8 cellular contexts compared by ENCODE assay signal in the genomic region with DNA sequence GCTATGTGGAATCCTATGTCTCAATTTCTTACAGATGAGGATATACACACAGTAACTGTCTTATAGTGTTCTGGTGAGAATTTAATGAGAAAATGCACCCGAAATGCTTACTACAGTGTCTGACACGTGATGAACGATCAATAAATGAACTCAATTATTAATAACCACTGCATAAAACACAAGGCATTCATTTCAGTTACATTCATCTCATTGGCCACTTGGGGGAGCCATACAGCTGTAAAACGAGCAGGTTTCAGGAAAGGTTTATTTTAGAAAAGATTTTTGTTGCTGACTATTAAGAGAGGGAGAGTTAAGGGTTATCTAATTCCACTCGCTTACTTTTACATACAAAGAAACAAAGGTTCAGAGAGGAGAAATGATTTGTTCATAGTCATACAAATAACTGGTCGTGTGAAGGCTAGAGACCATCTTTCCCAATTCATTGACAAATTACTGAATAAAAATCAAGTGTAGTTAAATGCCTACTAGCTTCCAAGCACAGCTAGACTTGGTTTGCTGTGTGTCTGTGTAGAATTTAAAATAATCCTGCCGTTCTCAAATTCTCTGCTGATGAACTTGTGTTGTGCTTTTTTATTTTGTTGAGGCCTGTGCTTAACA.
A peak's percentile ranks its signal among the peaks of the same experiment; 100 is the strongest.
DNase-seq lines count a peak whose midpoint lies in the region; ATAC-seq and TF ChIP-seq lines count a peak whose summit lies in the region.

No MANE protein-coding gene starts in this region.

- DNase-seq in COLO829 (ENCODE audit: low spot score) (peak; percentile 24), H4 (ENCODE audit: low spot score) (peak; percentile 31), Panc1 (ENCODE audit: low read depth, low spot score) (peak; percentile 24), dorsolateral prefrontal cortex (peak in 2 of 10 donors; percentile 20 to 33), mesothelial cell of epicardium (ENCODE audit: low spot score in 2 of 2, unreplicated experiment in 2 of 2) (peak in 1 of 2 experiments; percentile 47), lower leg skin (ENCODE audit: low spot score in 2 of 2) (no peak)
- no peak for DNase-seq in CD8-positive, alpha-beta memory T cell

- TF ChIP-seq CTCF in Panc1 (IDR thresholded peaks at IDR 0.05) (peak; percentile 73; the same call in 1 of the 2 replicates), dorsolateral prefrontal cortex (IDR thresholded peaks at IDR 0.05 in 54 of 56, conservative IDR thresholded peaks at IDR 0.05 in 2 of 56; ENCODE audit: low read depth in 1 of 56, partially characterized antibody in 56 of 56) (peak; percentile 61 to 89 (median 78)), mesothelial cell of epicardium (IDR thresholded peaks at IDR 0.05; ENCODE audit: unreplicated experiment) (peak; percentile 72), lower leg skin (IDR thresholded peaks at IDR 0.05) (no peak)

- POLR2A ChIA-PET in Panc1 (lab: Charles Lee): no interaction called here
- POLR2A ChIA-PET in CD8-positive, alpha-beta memory T cell (lab: Charles Lee): no interaction called here

- in situ Hi-C loops in Panc1 (cut with HindIII; ENCODE audit: low pct_unique_long_range_greater_than_20kb, low sequenced_read_pairs): no loop called here

- H3K9me3 Mint-ChIP-seq in mesothelial cell of epicardium: peaks cover 10% of the 10 kb centered on the region
- peaks cover 0 to 4% (median 0%) of the 10 kb centered on the region in 5 donors for H3K9me3 Mint-ChIP-seq in CD8-positive, alpha-beta memory T cell

- H3K36me3 ChIP-seq in Panc1 (ENCODE audit: control insufficient read depth, insufficient read depth, low read length): no peaks in the 10 kb centered on the region
- no peaks in the 10 kb centered on the region for H3K36me3 ChIP-seq in CD8-positive, alpha-beta memory T cell (ENCODE audit: insufficient read depth, low read length)

- no peaks in the 10 kb centered on the region for H3K27me3 Mint-ChIP-seq in mesothelial cell of epicardium (ENCODE audit: low read depth)
- peaks cover 0 to under 1% of the 10 kb centered on the region in 2 donors for H3K27me3 Mint-ChIP-seq in CD8-positive, alpha-beta memory T cell

- H3K27ac ChIP-seq in Panc1 (ENCODE audit: low read length): no peak overlapping the region
- H3K27ac ChIP-seq in dorsolateral prefrontal cortex: peak overlapping the region in 3 of 59 donors; percentile 2 to 36 (median 12)
- no peak overlapping the region for H3K27ac ChIP-seq in CD8-positive, alpha-beta memory T cell (ENCODE audit: low read depth, low read length)

- TF ChIP-seq POLR2A in lower leg skin (IDR thresholded peaks at IDR 0.05): no peak

- H3K36me3 Mint-ChIP-seq in mesothelial cell of epicardium: no peaks in the 10 kb centered on the region
- H3K36me3 Mint-ChIP-seq in CD8-positive, alpha-beta memory T cell: no peaks in the 10 kb centered on the region

- H3K27ac Mint-ChIP-seq in mesothelial cell of epicardium: no peak overlapping the region
- no peak overlapping the region for H3K27ac Mint-ChIP-seq in CD8-positive, alpha-beta memory T cell

- CTCF ChIA-PET in Panc1 (lab: Charles Lee): interaction anchor here (0.6 to 0.9 kb wide), 2 partner anchors 15 to 487 kb away, joined by 3 to 9 read pairs; no protein-coding TSS in a partner anchor
- CTCF ChIA-PET in CD8-positive, alpha-beta memory T cell (lab: Charles Lee): interaction anchor here (1.0 to 1.3 kb wide), 3 partner anchors 9 to 45 kb away, joined by 3 read pairs; no protein-coding TSS in a partner anchor

- 12 to 14% methylated on average over 7 of the region's 7 CpGs for WGBS in lower leg skin, 2 donors

- no peak overlapping the region for H3K4me3 Mint-ChIP-seq in mesothelial cell of epicardium
- H3K4me3 Mint-ChIP-seq in CD8-positive, alpha-beta memory T cell: no peak overlapping the region

- intact Hi-C loops in Panc1 (cut with micrococcal nuclease; ENCODE audit: unreplicated experiment): loop anchor here (2.0 kb wide), 1 partner anchor 488 kb away; no protein-coding TSS in a partner anchor
- intact Hi-C loops in dorsolateral prefrontal cortex (cut with DNase I): loop anchor here (2.0 to 10.0 kb wide), 4 partner anchors 484 to 822 kb away; a partner anchor contains a TSS
- intact Hi-C loops in lower leg skin (cut with DNase I; ENCODE audit: low total_unique reads): no loop called here

- no peaks in the 10 kb centered on the region for H3K9me3 ChIP-seq in Panc1 (ENCODE audit: control insufficient read depth, insufficient read depth, low read depth, low read length)
- H3K9me3 ChIP-seq in CD8-positive, alpha-beta memory T cell (ENCODE audit: low read length): no peaks in the 10 kb centered on the region

- no peaks in the 10 kb centered on the region for H3K27me3 ChIP-seq in Panc1 (ENCODE audit: control insufficient read depth, insufficient read depth, low read length)
- H3K27me3 ChIP-seq in dorsolateral prefrontal cortex: no peaks in the 10 kb centered on the region
- no peaks in the 10 kb centered on the region for H3K27me3 ChIP-seq in CD8-positive, alpha-beta memory T cell (ENCODE audit: insufficient read depth, low read length, poor library complexity, severe bottlenecking)

- peaks cover 2% of the 10 kb centered on the region for H3K4me1 Mint-ChIP-seq in mesothelial cell of epicardium
- no peaks in the 10 kb centered on the region for H3K4me1 Mint-ChIP-seq in CD8-positive, alpha-beta memory T cell

- H3K4me3 ChIP-seq in Panc1 (ENCODE audit: low read depth in 2 of 2, low read length in 2 of 2) (no peak overlapping the region), dorsolateral prefrontal cortex (peak overlapping the region in 2 of 59 donors; percentile 13 to 27), lower leg skin (ENCODE audit: low read depth, poor library complexity, severe bottlenecking) (no peak overlapping the region)
- no peak overlapping the region for H3K4me3 ChIP-seq in CD8-positive, alpha-beta memory T cell (ENCODE audit: low read length)

- no peaks in the 10 kb centered on the region for H3K4me1 ChIP-seq in Panc1 (ENCODE audit: control insufficient read depth, insufficient read depth, low read length)
- no peaks in the 10 kb centered on the region for H3K4me1 ChIP-seq in CD8-positive, alpha-beta memory T cell (ENCODE audit: insufficient read depth, low read length)

- BruUV-seq in Panc1 (replicated peaks; lab: Mats Ljungman, UMichigan): no TSS peak

- ATAC-seq in Panc1 (no peak), HG02885 (IDR thresholded peaks at IDR 0.05; ENCODE audit: poor library complexity, unreplicated experiment) (no peak)

Comparison
In these comparisons a context has a peak if more than half of its experiments do, and no peak if none do; other contexts are left out.
1. DNase-seq: peak in COLO829 (single experiment), H4 (single experiment) and Panc1 (single experiment); none in CD8-positive, alpha-beta memory T cell (0 of 5) and lower leg skin (0 of 2).
2. CTCF ChIP-seq: peak in Panc1 (single experiment), dorsolateral prefrontal cortex (56 of 56) and mesothelial cell of epicardium (single experiment); none in lower leg skin (0 of 3).